In genomic region chr2:197708331-197708730, GRCh38 we compare ENCODE assay signal across 9 cellular contexts. TPM values are rescaled to one million over a fixed set of nuclear protein-coding genes. Genes with fewer than 3 reads are reported as not detected.
DNase-seq lines count a peak whose midpoint lies in the region; ATAC-seq, FAIRE-seq and TF ChIP-seq lines count a peak whose summit lies in the region.
"Had no signal": no experiment of that assay in that cellular context is flagged by ENCODE, and none has a peak within 500 bp of the region (broad histone marks: within the 10 kb centered on the region; RNA-seq: fewer than 3 reads in every experiment).

No MANE protein-coding gene starts in this region.

- no peak overlapping the region for H3K56ac ChIP-seq in H1 (replicated peaks; ENCODE audit: insufficient read length, low read depth, low read length)

- WGBS in H1 (ENCODE audit: extremely low coverage in 1 of 2, insufficient coverage in 1 of 2, insufficient read length in 1 of 2, insufficient replicate concordance in 2 of 2, low coverage in 1 of 2, low lambda C conversion rate in 2 of 2, missing lambda C conversion rate in 1 of 2), 2 experiments = 70% methylated on average over 2 of the region's 2 CpGs; no CpG with 5 or more reads in 1 of the 2 experiments
- WGBS in psoas muscle, 3 donors = 39 to 58% (median 50%) methylated on average over 2 of the region's 2 CpGs
- WGBS in esophagus squamous epithelium, 2 donors = 36 to 44% methylated on average over 2 of the region's 2 CpGs

- no peak overlapping the region for H3K18ac ChIP-seq in H1 (ENCODE audit: extremely low read depth, low read length)

- peaks cover 7% of the 10 kb centered on the region for H3K79me1 ChIP-seq in H1 (ENCODE audit: low read depth, low read length)

- TF ChIP-seq POLR2A in H1 (IDR thresholded peaks at IDR 0.05; ENCODE audit: control extremely low read depth in 1 of 2, low read depth in 2 of 2, low read length in 2 of 2) (no peak), esophagus squamous epithelium (IDR thresholded peaks at IDR 0.05) (no peak)

- peaks cover 22% of the 10 kb centered on the region for H3K23me2 ChIP-seq in H1 (ENCODE audit: low read depth, low read length)

- H3K23ac ChIP-seq in H1 (ENCODE audit: insufficient read length) = no peak overlapping the region

- no peak overlapping the region for H2BK5ac ChIP-seq in H1 (ENCODE audit: low read depth, low read length)

- H3K9ac ChIP-seq in OCI-LY1 (ENCODE audit: low read length) = peak overlapping the region; percentile 83; the same call in 1 of the 2 replicates
- H3K9ac ChIP-seq in H1 (replicated peaks in 1 of 4; ENCODE audit: extremely low read depth in 1 of 4, low read depth in 3 of 4, low read length in 3 of 4) = no peak overlapping the region

- no peak overlapping the region for H3K4ac ChIP-seq in H1 (replicated peaks; ENCODE audit: insufficient read length, low read depth, low read length)

- no peaks in the 10 kb centered on the region for H3K9me3 ChIP-seq in OCI-LY1 (ENCODE audit: low read length)
- H3K9me3 ChIP-seq in H1 (ENCODE audit: insufficient read depth in 2 of 2, low read depth in 1 of 2, low read length in 1 of 2) = no peaks in the 10 kb centered on the region
- H3K9me3 ChIP-seq in psoas muscle = no peaks in the 10 kb centered on the region
- no peaks in the 10 kb centered on the region for H3K9me3 ChIP-seq in esophagus squamous epithelium

- TF ChIP-seq EP300 in H1 (IDR thresholded peaks at IDR 0.05; ENCODE audit: borderline replicate concordance in 1 of 2, low read depth in 2 of 2, low read length in 2 of 2) = no peak

- H3K36me3 ChIP-seq in OCI-LY1 (ENCODE audit: insufficient read depth, low read length) (peaks cover 38% of the 10 kb centered on the region), H1 (ENCODE audit: control insufficient read depth in 2 of 4, insufficient read depth in 4 of 4, low read length in 3 of 4) (peaks cover 3 to 16% (median 5%) of the 10 kb centered on the region in 4 experiments; a peak in 5 of 8 replicates), psoas muscle (ENCODE audit: insufficient read depth in 1 of 2, low read depth in 1 of 2) (no peaks in the 10 kb centered on the region), esophagus squamous epithelium (peaks cover 0 to 25% (median 0%) of the 10 kb centered on the region in 3 donors)

- H4K8ac ChIP-seq in H1 (ENCODE audit: extremely low read depth, insufficient read depth, low read length) = no peak overlapping the region

- H3K14ac ChIP-seq in H1 (ENCODE audit: insufficient read length) = no peak overlapping the region

- H3K4me2 ChIP-seq in OCI-LY1 (ENCODE audit: low read length) = peak overlapping the region; percentile 95
- peak overlapping the region; percentile 88 to 98 for H3K4me2 ChIP-seq in H1 (ENCODE audit: insufficient read depth in 1 of 2, low read depth in 2 of 2, low read length in 2 of 2)

- H3K4me1 ChIP-seq in OCI-LY1 (ENCODE audit: insufficient read depth, low read length, severe bottlenecking) (peaks cover 50% of the 10 kb centered on the region), H1 (replicated peaks in 1 of 4; ENCODE audit: control insufficient read depth in 3 of 4, insufficient read depth in 4 of 4, low read length in 3 of 4) (peaks cover 0 to 7% (median 5%) of the 10 kb centered on the region in 4 experiments; a peak in 4 of 7 replicates), psoas muscle (peaks cover 22% of the 10 kb centered on the region), esophagus squamous epithelium (peaks cover 21 to 54% (median 25%) of the 10 kb centered on the region in 3 donors)

- H2BK15ac ChIP-seq in H1 (ENCODE audit: low read length) = no peak overlapping the region

- ATAC-seq in psoas muscle = peak in 3 of 4 donors; percentile 18 to 57 (median 27)

- FAIRE-seq in H1 (lab: Jason Lieb, UNC) (no peak), frontal cortex (lab: Jason Lieb, UNC) (no peak)

- H2AFZ ChIP-seq in OCI-LY1 (ENCODE audit: low read length) (no peak overlapping the region), H1 (ENCODE audit: low read length) (no peak overlapping the region)

- TF ChIP-seq RAD21 in H1 (IDR thresholded peaks at IDR 0.05 in 1 of 2, conservative IDR thresholded peaks at IDR 0.05 in 1 of 2; ENCODE audit: low read depth in 2 of 2, low read length in 2 of 2) = no peak

- H3K79me2 ChIP-seq in OCI-LY1 (ENCODE audit: insufficient read depth, low read length) (peaks cover 54% of the 10 kb centered on the region), H1 (ENCODE audit: control insufficient read depth in 1 of 2, insufficient read depth in 2 of 2, low read length in 2 of 2) (peaks cover 21 to 61% of the 10 kb centered on the region in 2 experiments)

- no peak overlapping the region for H2BK20ac ChIP-seq in H1 (ENCODE audit: low read length)

- H3K27me3 ChIP-seq in OCI-LY1 (ENCODE audit: insufficient read depth, low read length) = no peaks in the 10 kb centered on the region
- H3K27me3 ChIP-seq in H1 (replicated peaks in 1 of 4; ENCODE audit: control insufficient read depth in 3 of 4, extremely low read depth in 1 of 4, insufficient read depth in 3 of 4, low read length in 3 of 4) = no peaks in the 10 kb centered on the region; a peak in 1 of 7 replicates
- H3K27me3 ChIP-seq in psoas muscle (ENCODE audit: insufficient read depth in 3 of 3, low read length in 2 of 3) = no peaks in the 10 kb centered on the region
- H3K27me3 ChIP-seq in esophagus squamous epithelium = no peaks in the 10 kb centered on the region

- H4K5ac ChIP-seq in H1 (ENCODE audit: insufficient read length, low read depth, low read length) = no peak overlapping the region

- H2AK5ac ChIP-seq in H1 (ENCODE audit: low read depth, low read length) = no peak overlapping the region

- no peaks in the 10 kb centered on the region for H3F3A ChIP-seq in OCI-LY1 (ENCODE audit: insufficient read depth, low read length)

- H2BK120ac ChIP-seq in H1 (replicated peaks; ENCODE audit: low read depth, low read length) = no peak overlapping the region

- POLR2A ChIA-PET in H1 (lab: Charles Lee; ENCODE audit: partially characterized antibody) = no interaction called here

- no peak overlapping the region for H4K91ac ChIP-seq in H1 (replicated peaks; ENCODE audit: insufficient read length, low read length)

- H4K20me1 ChIP-seq in OCI-LY1 (ENCODE audit: insufficient read depth, low read length) (no peaks in the 10 kb centered on the region), H1 (replicated peaks in 1 of 2; ENCODE audit: control insufficient read depth in 1 of 2, insufficient read depth in 2 of 2, low read length in 2 of 2) (peaks cover 16 to 29% of the 10 kb centered on the region in 2 experiments)

- H3K27ac ChIP-seq in OCI-LY1 (ENCODE audit: low read depth, low read length, poor library complexity, severe bottlenecking) = no peak overlapping the region
- no peak overlapping the region for H3K27ac ChIP-seq in H1 (ENCODE audit: low read depth, low read length)
- no peak overlapping the region for H3K27ac ChIP-seq in psoas muscle
- H3K27ac ChIP-seq in esophagus squamous epithelium = no peak overlapping the region

- no peaks in the 10 kb centered on the region for H3K9me2 ChIP-seq in OCI-LY1 (ENCODE audit: low read depth, low read length)

- CTCF ChIA-PET in H1 (lab: Charles Lee; ENCODE audit: partially characterized antibody) = interaction anchor here (0.7 to 2.2 kb wide), 3 partner anchors 8 to 56 kb away, joined by 3 to 18 read pairs (median 3); no protein-coding TSS in a partner anchor

- intact Hi-C loops in psoas muscle (cut with DNase I) (loop anchor here (2.0 to 10.0 kb wide), 4 partner anchors 70 to 419 kb away; partner anchors contain the start of gene BOLL (in 1 of the 2)), esophagus squamous epithelium (cut with DNase I) (loop anchor here (10.0 kb wide), 1 partner anchor 194 kb away; the partner anchor contains the start of gene MOB4)

- DNase-seq in NOMO-1 treated with DMSO at 0.1 percent for 48 hours (lab: John Stamatoyannopoulos, UW; ENCODE audit: unreplicated experiment) = peak; percentile 8
- DNase-seq in NOMO-1 (lab: John Stamatoyannopoulos, UW; ENCODE audit: unreplicated experiment in 2 of 2) = no peak
- DNase-seq in H1 (ENCODE audit: low read depth in 1 of 2, low spot score in 2 of 2) = no peak
- no peak for DNase-seq in psoas muscle
- DNase-seq in GDM1 (lab: John Stamatoyannopoulos, UW) = no peak
- DNase-seq in esophagus squamous epithelium (lab: John Stamatoyannopoulos, UW) = no peak
- DNase-seq in frontal cortex (ENCODE audit: low spot score in 2 of 2) = no peak
- DNase-seq: 8988T had no signal

- no peak for TF ChIP-seq CTCF in OCI-LY1 (IDR thresholded peaks at IDR 0.05; ENCODE audit: low read length)
- no peak for TF ChIP-seq CTCF in H1 (IDR thresholded peaks at IDR 0.05; ENCODE audit: control extremely low read depth in 1 of 3, insufficient read depth in 1 of 3, low read depth in 1 of 3, low read length in 3 of 3)
- TF ChIP-seq CTCF in psoas muscle (IDR thresholded peaks at IDR 0.05) = no peak
- no peak for TF ChIP-seq CTCF in esophagus squamous epithelium (IDR thresholded peaks at IDR 0.05)

- H2BK12ac ChIP-seq in H1 (ENCODE audit: low read depth, low read length) = no peak overlapping the region

- H3K4me3 ChIP-seq in OCI-LY1 (ENCODE audit: low read depth, low read length, poor library complexity, severe bottlenecking) (peak overlapping the region; percentile 88), H1 (ENCODE audit: extremely low read depth in 1 of 4, insufficient read depth in 2 of 4, low read depth in 3 of 4, low read length in 4 of 4) (peak overlapping the region in 3 of 4 experiments; percentile 21 to 92 (median 89); a peak in 5 of 8 replicates), psoas muscle (peak overlapping the region; percentile 97), esophagus squamous epithelium (no peak overlapping the region)

RNA-seq across cellular contexts. Expression of gene MARS2, which starts 3.2 kb away (rescaled TPM):
- total RNA-seq in H1 (2021; fragmentation: NEBNext Ultra II Directional; extraction: Animal tissue kit (Norgen Biotek cat#: 25700)) = 26.8 and 27.2 TPM in 2 replicates
- polyA plus RNA-seq in H1 (2011; rRNA removed) (15.7 and 18.9 TPM in 2 replicates), psoas muscle (10 to 100 TPM in 1 of 3 donors, 1 to 10 TPM in 2; 4.0 to 15.0 (median 9.2) TPM)
- polyA plus RNA-seq in H1 (2011; cell fraction: cytosol; rRNA removed) = 14.5 TPM
- polyA plus RNA-seq in H1 (2011; cell fraction: nucleus; rRNA removed) = 29.7 TPM
- 15.5 to 21.2 TPM (median 17.2 TPM) in 4 replicates for polyA plus RNA-seq in H1 (2012, experiment 1 of 2)
- 15.7 TPM for polyA plus RNA-seq in H1 (2012, experiment 2 of 2)
- polyA plus RNA-seq in H1 (2013, experiment 1 of 2) = 15.6 TPM
- 13.8 TPM for polyA plus RNA-seq in H1 (2013, experiment 2 of 2)
- 37.6 and 40.7 TPM in 2 replicates for polyA minus RNA-seq in H1 (2011; rRNA and poly(A)+ RNA removed)
- 18.6 TPM for polyA minus RNA-seq in H1 (2011; cell fraction: cytosol; rRNA and poly(A)+ RNA removed)
- 49.0 TPM for polyA minus RNA-seq in H1 (2011; cell fraction: nucleus; rRNA and poly(A)+ RNA removed)
- total RNA-seq in psoas muscle (10 to 100 TPM in 1 of 4 donors, 1 to 10 TPM in 3; 5.9 to 12.6 (median 7.3) TPM), esophagus squamous epithelium (10 to 100 TPM in 3 of 4 donors, 1 to 10 TPM in 1; 9.9 to 14.5 (median 12.3) TPM), frontal cortex (9.8 TPM)

RNA-seq across cellular contexts. Expression of gene RFTN2, which starts 32.9 kb away (rescaled TPM):
- 1.2 and 2.4 TPM in 2 replicates for total RNA-seq in H1 (2021; fragmentation: NEBNext Ultra II Directional; extraction: Animal tissue kit (Norgen Biotek cat#: 25700))
- 0.42 and 2.3 TPM in 2 replicates for polyA plus RNA-seq in H1 (2011; rRNA removed)
- 1.2 TPM for polyA plus RNA-seq in H1 (2011; cell fraction: cytosol; rRNA removed)
- 0.58 TPM for polyA plus RNA-seq in H1 (2011; cell fraction: nucleus; rRNA removed)
- polyA plus RNA-seq in H1 (2012, experiment 1 of 2) = 1.2 to 3.8 TPM (median 1.7 TPM) in 4 replicates
- 0.12 TPM for polyA plus RNA-seq in H1 (2012, experiment 2 of 2)
- polyA plus RNA-seq in H1 (2013, experiment 1 of 2) = 1.5 TPM
- 1.5 TPM for polyA plus RNA-seq in H1 (2013, experiment 2 of 2)
- 3.0 and 4.4 TPM in 2 replicates for polyA minus RNA-seq in H1 (2011; rRNA and poly(A)+ RNA removed)
- polyA minus RNA-seq in H1 (2011; cell fraction: cytosol; rRNA and poly(A)+ RNA removed) = 2.3 TPM
- polyA minus RNA-seq in H1 (2011; cell fraction: nucleus; rRNA and poly(A)+ RNA removed) = 3.0 TPM
- total RNA-seq in psoas muscle = 1 to 10 TPM in 3 of 4 donors, under 1 TPM in 1; 0.92 to 5.4 (median 2.2) TPM
- polyA plus RNA-seq in psoas muscle = under 1 TPM; 0.57 to 0.64 (median 0.61) TPM
- 1 to 10 TPM in 3 of 4 donors, not detected in 1; 1.4 to 7.4 (median 2.7) TPM for total RNA-seq in esophagus squamous epithelium
- total RNA-seq in frontal cortex = 22.8 TPM

Comparison
In these comparisons a context has a peak if more than half of its experiments do, and no peak if none do; other contexts are left out.
1. H3K4me3 ChIP-seq: peak in OCI-LY1 (single experiment), H1 (3 of 4) and psoas muscle (single experiment); none in esophagus squamous epithelium (0 of 4).